ENCODE assay signal across 1 cellular context in the genomic region with DNA sequence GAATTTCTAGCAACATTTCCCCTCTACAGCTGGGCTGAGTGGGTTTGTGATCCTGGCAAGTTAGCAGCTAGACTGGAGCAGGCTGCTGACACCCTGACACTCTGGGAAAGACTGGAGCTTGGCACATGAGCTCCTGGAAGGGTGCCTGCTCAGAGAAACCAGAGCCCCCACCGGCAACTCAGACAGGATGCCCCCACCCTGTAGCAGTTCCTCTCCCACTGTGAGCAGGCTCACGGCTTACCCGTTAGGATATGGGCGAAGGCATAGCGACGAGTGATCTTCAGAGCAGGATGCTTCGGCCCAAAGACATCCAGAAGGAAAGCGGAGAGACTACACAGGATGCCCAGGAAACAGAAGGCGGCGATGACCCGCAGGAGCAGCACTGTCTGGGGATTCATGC.
TF ChIP-seq lines count a peak whose summit lies in the region.

No MANE protein-coding gene starts in this region.

TF ChIP-seq in endothelial cell of umbilical vein, 7 proteins besides CTCF, POLR2A, EP300 and RAD21:
- TF ChIP-seq POLR2AphosphoS5 (IDR thresholded peaks at IDR 0.05; ENCODE audit: insufficient read depth, low read depth, low read length) (peak; percentile 16), EZH2 (IDR thresholded peaks at IDR 0.05; ENCODE audit: borderline replicate concordance, low read depth, low read length, severe bottlenecking) (no peak), GATA2 (IDR thresholded peaks at IDR 0.05; ENCODE audit: insufficient read depth, insufficient read length, low read depth, low read length) (no peak), JUN (IDR thresholded peaks at IDR 0.05; ENCODE audit: borderline replicate concordance, insufficient read depth, insufficient read length, low read depth) (no peak), FOS (IDR thresholded peaks at IDR 0.05; ENCODE audit: borderline replicate concordance, insufficient read depth, low read length) (no peak)
- TF ChIP-seq, protein P1, sequence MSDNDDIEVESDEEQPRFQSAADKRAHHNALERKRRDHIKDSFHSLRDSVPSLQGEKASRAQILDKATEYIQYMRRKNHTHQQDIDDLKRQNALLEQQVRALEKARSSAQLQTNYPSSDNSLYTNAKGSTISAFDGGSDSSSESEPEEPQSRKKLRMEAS (IDR thresholded peaks at IDR 0.05; ENCODE audit: insufficient read depth, insufficient read length), result no peak
